Comparison of ENCODE assay signal across 19 cellular contexts in the genomic region with DNA sequence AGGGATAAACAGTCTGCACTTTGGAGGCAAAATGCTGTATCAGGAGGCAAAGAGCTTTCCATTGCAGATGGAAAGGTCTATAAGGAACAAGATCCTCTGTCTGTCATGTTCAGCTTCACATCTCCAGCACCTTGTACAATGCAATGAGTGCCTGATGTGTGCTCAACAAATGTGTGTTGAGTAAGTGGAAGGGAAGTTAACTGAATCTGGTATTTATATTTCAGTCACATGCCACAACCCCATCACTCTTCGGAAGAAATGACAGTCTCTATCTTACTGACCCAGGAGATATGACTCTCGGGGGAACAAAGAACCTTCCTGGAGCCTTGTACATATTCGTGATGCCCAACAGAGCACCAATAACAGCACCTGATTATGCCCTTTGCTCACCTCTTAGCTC. TPM values are rescaled to one million over a fixed set of nuclear protein-coding genes. Genes with fewer than 3 reads are reported as not detected.
DNase-seq lines count a peak whose midpoint lies in the region; ATAC-seq and TF ChIP-seq lines count a peak whose summit lies in the region.
"Had no signal": no experiment of that assay in that cellular context is flagged by ENCODE, and none has a peak within 500 bp of the region (broad histone marks: within the 10 kb centered on the region; RNA-seq: fewer than 3 reads in every experiment).

No MANE protein-coding gene starts in this region.

- no peaks in the 10 kb centered on the region for H3K36me3 ChIP-seq in naive thymus-derived CD4-positive, alpha-beta T cell (ENCODE audit: control insufficient read depth in 2 of 3, insufficient read depth in 3 of 3, low read length in 3 of 3)
- H3K36me3 ChIP-seq in psoas muscle (ENCODE audit: insufficient read depth in 1 of 2, low read depth in 1 of 2), result no peaks in the 10 kb centered on the region
- H3K36me3 ChIP-seq: SJCRH30 had no signal

- no peaks in the 10 kb centered on the region for H3K27me3 Mint-ChIP-seq in stimulated activated naive CD8-positive, alpha-beta T cell treated with anti-CD3 and anti-CD28 coated beads, Interleukin-15, amount 100 ng/mL, for 72 hours
- peaks cover 6% of the 10 kb centered on the region for H3K27me3 Mint-ChIP-seq in T-helper 17 cell
- peaks cover 0 to 11% (median 0%) of the 10 kb centered on the region in 5 donors for H3K27me3 Mint-ChIP-seq in naive thymus-derived CD4-positive, alpha-beta T cell

- H3K4me1 Mint-ChIP-seq in stimulated activated naive CD8-positive, alpha-beta T cell treated with anti-CD3 and anti-CD28 coated beads, Interleukin-15, amount 100 ng/mL, for 72 hours, result peaks cover 14% of the 10 kb centered on the region
- peaks cover 13% of the 10 kb centered on the region for H3K4me1 Mint-ChIP-seq in T-helper 17 cell
- peaks cover 14 to 34% (median 24%) of the 10 kb centered on the region in 7 donors for H3K4me1 Mint-ChIP-seq in naive thymus-derived CD4-positive, alpha-beta T cell

- TF ChIP-seq CTCF in psoas muscle (IDR thresholded peaks at IDR 0.05), result no peak

- H3K36me3 Mint-ChIP-seq in T-helper 17 cell (ENCODE audit: low read depth), result no peaks in the 10 kb centered on the region
- peaks cover 0 to 10% (median 0%) of the 10 kb centered on the region in 5 donors for H3K36me3 Mint-ChIP-seq in naive thymus-derived CD4-positive, alpha-beta T cell

- CTCF ChIA-PET in naive thymus-derived CD4-positive, alpha-beta T cell (lab: Charles Lee), result interaction anchor here (0.5 kb wide), 1 partner anchor 1511 kb away, joined by 3 read pairs; no protein-coding TSS in a partner anchor

- no peak overlapping the region for H3K27ac ChIP-seq in naive thymus-derived CD4-positive, alpha-beta T cell (ENCODE audit: low read depth, low read length)
- H3K27ac ChIP-seq in psoas muscle, result no peak overlapping the region
- H3K27ac ChIP-seq: C4-2B, KMS-11, SJCRH30 had no signal

- no peak overlapping the region for H3K4me3 Mint-ChIP-seq in stimulated activated naive CD8-positive, alpha-beta T cell treated with anti-CD3 and anti-CD28 coated beads, Interleukin-15, amount 100 ng/mL, for 72 hours
- peak overlapping the region; percentile 75 for H3K4me3 Mint-ChIP-seq in T-helper 17 cell
- H3K4me3 Mint-ChIP-seq in naive thymus-derived CD4-positive, alpha-beta T cell, result peak overlapping the region in 3 of 10 donors; percentile 73 to 83 (median 78)
- H3K4me3 Mint-ChIP-seq: HFFc6 had no signal

- peak; percentile 19 for ATAC-seq in stimulated activated naive CD8-positive, alpha-beta T cell treated with anti-CD3 and anti-CD28 coated beads, Interleukin-15, Interleukin-2, amounts not matched to agents 100 U/mL and 50 U/mL, for 24 hours
- ATAC-seq in stimulated activated naive CD8-positive, alpha-beta T cell treated with anti-CD3 and anti-CD28 coated beads, Interleukin-15, amount 100 ng/mL, for 72 hours, result no peak
- no peak for ATAC-seq in T-helper 17 cell
- ATAC-seq in naive thymus-derived CD4-positive, alpha-beta T cell, result no peak
- no peak for ATAC-seq in HG02870 (IDR thresholded peaks at IDR 0.05; ENCODE audit: unreplicated experiment)
- ATAC-seq in psoas muscle, result no peak
- ATAC-seq: HepG2 had no signal

- H3K9me3 Mint-ChIP-seq in stimulated activated naive CD8-positive, alpha-beta T cell treated with anti-CD3 and anti-CD28 coated beads, Interleukin-15, amount 100 ng/mL, for 72 hours, result peaks cover 0 to 13% of the 10 kb centered on the region in 2 donors
- H3K9me3 Mint-ChIP-seq in naive thymus-derived CD4-positive, alpha-beta T cell, result peaks cover 0 to 12% (median 0%) of the 10 kb centered on the region in 11 donors
- H3K9me3 Mint-ChIP-seq: HFFc6 had no signal

- intact Hi-C loops in naive thymus-derived CD4-positive, alpha-beta T cell (cut with micrococcal nuclease), result loop anchor here in 1 of 2 donors (5.0 kb wide), 1 partner anchor 414 kb away; no protein-coding TSS in a partner anchor
- intact Hi-C loops in psoas muscle (cut with DNase I), result no loop called here

- no peak for DNase-seq in stimulated activated naive CD8-positive, alpha-beta T cell treated with anti-CD3 and anti-CD28 coated beads, Interleukin-15, Interleukin-2, amounts not matched to agents 100 U/mL and 50 U/mL, for 24 hours
- no peak for DNase-seq in stimulated activated naive CD8-positive, alpha-beta T cell treated with anti-CD3 and anti-CD28 coated beads, Interleukin-15, amount 100 ng/mL, for 72 hours
- no peak for DNase-seq in T-helper 17 cell
- DNase-seq in naive thymus-derived CD4-positive, alpha-beta T cell, result no peak
- no peak for DNase-seq in NCI-H748 (lab: John Stamatoyannopoulos, UW; ENCODE audit: unreplicated experiment)
- DNase-seq in psoas muscle, result no peak
- DNase-seq: ACHN, Caco-2, H7, HFFc6, NCI-H1417, NCI-H1930, NCI-H226, NCI-H524 treated with DMSO at 0.1 percent for 48 hours, SJCRH30 had no signal

- H3K4me3 ChIP-seq in naive thymus-derived CD4-positive, alpha-beta T cell (ENCODE audit: low read length), result no peak overlapping the region
- H3K4me3 ChIP-seq in psoas muscle, result no peak overlapping the region
- H3K4me3 ChIP-seq: SJCRH30 had no signal

- H3K27me3 ChIP-seq in naive thymus-derived CD4-positive, alpha-beta T cell (ENCODE audit: control insufficient read depth in 2 of 2, insufficient read depth in 2 of 2, low read length in 2 of 2), result no peaks in the 10 kb centered on the region
- H3K27me3 ChIP-seq in psoas muscle (ENCODE audit: insufficient read depth in 3 of 3, low read length in 2 of 3), result no peaks in the 10 kb centered on the region
- H3K27me3 ChIP-seq: SJCRH30 had no signal

- H3K9me3 ChIP-seq in T-helper 17 cell (ENCODE audit: control insufficient read depth, low read length, poor library complexity, severe bottlenecking) (no peaks in the 10 kb centered on the region), psoas muscle (no peaks in the 10 kb centered on the region)
- no peaks in the 10 kb centered on the region for H3K9me3 ChIP-seq in naive thymus-derived CD4-positive, alpha-beta T cell (ENCODE audit: control insufficient read depth in 2 of 3, low read length in 3 of 3)
- H3K9me3 ChIP-seq: SJCRH30 had no signal

- WGBS in psoas muscle, 3 donors, result 55 to 65% (median 59%) methylated on average over 3 of the region's 3 CpGs

- POLR2A ChIA-PET in naive thymus-derived CD4-positive, alpha-beta T cell (lab: Charles Lee), result interaction anchor here (1.3 to 1.8 kb wide), 2 partner anchors 20 to 296 kb away, joined by 4 to 8 read pairs; a partner anchor contains a TSS

- H3K27ac Mint-ChIP-seq in stimulated activated naive CD8-positive, alpha-beta T cell treated with anti-CD3 and anti-CD28 coated beads, Interleukin-15, amount 100 ng/mL, for 72 hours, result no peak overlapping the region
- peak overlapping the region; percentile 54 for H3K27ac Mint-ChIP-seq in T-helper 17 cell
- peak overlapping the region in 7 of 9 donors; percentile 87 to 99 (median 94) for H3K27ac Mint-ChIP-seq in naive thymus-derived CD4-positive, alpha-beta T cell
- H3K27ac Mint-ChIP-seq: HFFc6 had no signal

- H3K4me1 ChIP-seq in naive thymus-derived CD4-positive, alpha-beta T cell (ENCODE audit: control insufficient read depth in 2 of 2, insufficient read depth in 2 of 2, low read length in 2 of 2), result peaks cover 4 to 19% of the 10 kb centered on the region in 2 donors
- H3K4me1 ChIP-seq in psoas muscle, result no peaks in the 10 kb centered on the region
- H3K4me1 ChIP-seq: Caco-2, SJCRH30 had no signal

RNA-seq across cellular contexts. Expression of a gene that starts 20.0 kb away (rescaled TPM):
- total RNA-seq in T-helper 17 cell, result 10 to 100 TPM; 20.9 to 25.1 TPM
- 10 to 100 TPM; 11.0 to 23.9 (median 12.1) TPM for total RNA-seq in naive thymus-derived CD4-positive, alpha-beta T cell
- 10 to 100 TPM in 1 of 2 donors, 1 to 10 TPM in 1; 9.4 to 13.1 TPM for polyA plus RNA-seq in naive thymus-derived CD4-positive, alpha-beta T cell
- 10 to 100 TPM in 3 of 4 donors, 1 to 10 TPM in 1; 6.7 to 18.8 (median 11.3) TPM for total RNA-seq in psoas muscle
- 10 to 100 TPM; 13.2 to 21.5 (median 18.3) TPM for polyA plus RNA-seq in psoas muscle

Comparison
In these comparisons a context has a peak if more than half of its experiments do, and no peak if none do; other contexts are left out.
1. H3K27ac Mint-ChIP-seq: peak in T-helper 17 cell (single experiment) and naive thymus-derived CD4-positive, alpha-beta T cell (7 of 9); none in stimulated activated naive CD8-positive, alpha-beta T cell treated with anti-CD3 and anti-CD28 coated beads, Interleukin-15, amount 100 ng/mL, for 72 hours (0 of 2).